In the genomic region with DNA sequence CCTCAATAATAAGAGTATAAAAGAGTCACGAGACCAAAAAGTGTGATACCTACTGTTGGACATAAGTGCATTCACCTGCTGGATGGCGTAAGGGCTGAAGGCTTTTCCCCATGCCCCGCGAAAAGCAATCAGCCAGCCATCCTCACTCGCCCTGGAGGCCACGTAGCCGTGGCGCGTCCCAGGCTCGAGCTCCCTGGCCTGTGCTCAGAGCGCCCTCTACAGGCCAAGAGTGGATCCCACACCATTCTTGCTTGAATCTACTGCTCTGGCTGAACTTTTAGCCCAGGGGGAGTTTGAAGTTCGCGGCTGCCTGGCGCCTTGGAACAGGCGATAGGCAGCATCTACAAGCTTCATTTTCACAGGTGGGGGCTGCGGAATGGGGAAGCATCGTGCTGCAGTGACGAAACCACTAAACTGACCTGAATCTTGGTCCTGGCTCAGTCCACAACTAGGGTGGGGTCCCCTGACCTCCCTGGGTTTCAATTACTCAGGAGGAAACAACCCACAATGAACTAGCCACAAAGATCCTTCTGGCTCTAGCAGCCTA, we compare ENCODE assay signal across 8 cellular contexts.
A peak's percentile ranks its signal among the peaks of the same experiment; 100 is the strongest.
DNase-seq lines count a peak whose midpoint lies in the region; ATAC-seq and TF ChIP-seq lines count a peak whose summit lies in the region.

No MANE protein-coding gene starts in this region.

- no peak for TF ChIP-seq POLR2A in right lobe of liver (IDR thresholded peaks at IDR 0.05)

- CTCF ChIA-PET in CD8-positive, alpha-beta memory T cell (lab: Charles Lee), result interaction anchor here (0.7 to 5.2 kb wide), 27 partner anchors 9 to 504 kb away, joined by 3 to 65 read pairs (median 4); a partner anchor contains a TSS

- H3K4me3 ChIP-seq in CD8-positive, alpha-beta memory T cell (ENCODE audit: low read length), result no peak overlapping the region
- H3K4me3 ChIP-seq in coronary artery, result no peak overlapping the region
- no peak overlapping the region for H3K4me3 ChIP-seq in right lobe of liver

- H3K36me3 ChIP-seq in CD8-positive, alpha-beta memory T cell (ENCODE audit: insufficient read depth, low read length), result no peaks in the 10 kb centered on the region
- no peaks in the 10 kb centered on the region for H3K36me3 ChIP-seq in right lobe of liver

- intact Hi-C loops in activated CD4-positive, alpha-beta T cell treated with anti-CD3 and anti-CD28 coated beads, Interleukin-2, amount 10 ng/mL, durations not matched to agents 24 days and 14 days (cut with micrococcal nuclease), result loop anchor here (1.0 to 10.0 kb wide), 9 partner anchors 69 to 736 kb away; a partner anchor contains a TSS
- intact Hi-C loops in right lobe of liver (cut with DNase I), result no loop called here

- H3K36me3 Mint-ChIP-seq in CD8-positive, alpha-beta memory T cell, result no peaks in the 10 kb centered on the region
- no peaks in the 10 kb centered on the region for H3K36me3 Mint-ChIP-seq in activated CD4-positive, alpha-beta T cell treated with anti-CD3 and anti-CD28 coated beads, Interleukin-2, amount 10 ng/mL, durations not matched to agents 24 days and 14 days (ENCODE audit: low read depth)

- ATAC-seq in GM19455 (IDR thresholded peaks at IDR 0.05; ENCODE audit: unreplicated experiment) (peak; percentile 100), HG03521 (IDR thresholded peaks at IDR 0.05; ENCODE audit: unreplicated experiment) (peak; percentile 99), right lobe of liver (peak; percentile 98 to 100 (median 98))

- H3K4me1 Mint-ChIP-seq in CD8-positive, alpha-beta memory T cell, result peaks cover 4 to 5% (median 5%) of the 10 kb centered on the region in 3 donors
- peaks cover 8% of the 10 kb centered on the region for H3K4me1 Mint-ChIP-seq in activated CD4-positive, alpha-beta T cell treated with anti-CD3 and anti-CD28 coated beads, Interleukin-2, amount 10 ng/mL, durations not matched to agents 24 days and 14 days

- H3K27me3 ChIP-seq in CD8-positive, alpha-beta memory T cell (ENCODE audit: insufficient read depth, low read length, poor library complexity, severe bottlenecking), result no peaks in the 10 kb centered on the region
- H3K27me3 ChIP-seq in right lobe of liver, result no peaks in the 10 kb centered on the region

- peaks cover 9 to 13% of the 10 kb centered on the region in 2 donors for H3K27me3 Mint-ChIP-seq in CD8-positive, alpha-beta memory T cell
- peaks cover 8% of the 10 kb centered on the region for H3K27me3 Mint-ChIP-seq in activated CD4-positive, alpha-beta T cell treated with anti-CD3 and anti-CD28 coated beads, Interleukin-2, amount 10 ng/mL, durations not matched to agents 24 days and 14 days

- H3K4me3 Mint-ChIP-seq in CD8-positive, alpha-beta memory T cell, result peak overlapping the region in 1 of 7 donors; percentile 27
- peak overlapping the region; percentile 53 for H3K4me3 Mint-ChIP-seq in activated CD4-positive, alpha-beta T cell treated with anti-CD3 and anti-CD28 coated beads, Interleukin-2, amount 10 ng/mL, durations not matched to agents 24 days and 14 days

- H3K9me3 ChIP-seq in CD8-positive, alpha-beta memory T cell (ENCODE audit: low read length), result no peaks in the 10 kb centered on the region
- H3K9me3 ChIP-seq in right lobe of liver, result no peaks in the 10 kb centered on the region

- peak; percentile 74 to 87 (median 78) for DNase-seq in CD8-positive, alpha-beta memory T cell
- DNase-seq in NCI-H524 treated with DMSO at 0.1 percent for 48 hours (lab: John Stamatoyannopoulos, UW) (peak; percentile 18), coronary artery (ENCODE audit: low spot score) (peak; percentile 79), right lobe of liver (peak; percentile 88 to 91 (median 89))
- DNase-seq in activated CD4-positive, alpha-beta T cell treated with anti-CD3 and anti-CD28 coated beads, Interleukin-2, amount 10 ng/mL, durations not matched to agents 24 days and 14 days, result peak; percentile 96
- DNase-seq in stimulated activated CD4-positive, alpha-beta T cell treated with anti-CD3 and anti-CD28 coated beads, TNF-alpha, amount 100 ng/mL, for 24 hours (ENCODE audit: low read depth in 3 of 3), result peak; percentile 80 to 88 (median 81)

- H3K27ac Mint-ChIP-seq in CD8-positive, alpha-beta memory T cell, result peak overlapping the region in 1 of 8 donors; percentile 70
- H3K27ac Mint-ChIP-seq in activated CD4-positive, alpha-beta T cell treated with anti-CD3 and anti-CD28 coated beads, Interleukin-2, amount 10 ng/mL, durations not matched to agents 24 days and 14 days, result no peak overlapping the region

- H3K4me1 ChIP-seq in CD8-positive, alpha-beta memory T cell (ENCODE audit: insufficient read depth, low read length), result no peaks in the 10 kb centered on the region
- H3K4me1 ChIP-seq in right lobe of liver, result peaks cover 0 to 3% (median 0%) of the 10 kb centered on the region in 4 donors

- no peak overlapping the region for H3K27ac ChIP-seq in CD8-positive, alpha-beta memory T cell (ENCODE audit: low read depth, low read length)
- H3K27ac ChIP-seq in coronary artery (no peak overlapping the region), right lobe of liver (peak overlapping the region in 1 of 3 donors; percentile 50)

- WGBS in right lobe of liver (ENCODE audit: insufficient coverage, low coverage, low lambda C conversion rate, missing lambda C conversion rate), result 0% methylated on average over 15 of the region's 18 CpGs

- POLR2A ChIA-PET in CD8-positive, alpha-beta memory T cell (lab: Charles Lee), result interaction anchor here (1.7 kb wide), 1 partner anchor 70 kb away, joined by 5 read pairs; a partner anchor contains a TSS

- TF ChIP-seq CTCF in coronary artery (IDR thresholded peaks at IDR 0.05) (peak; percentile 95), right lobe of liver (IDR thresholded peaks at IDR 0.05) (peak; percentile 98 to 99 (median 98))

- H3K9me3 Mint-ChIP-seq in CD8-positive, alpha-beta memory T cell, result no peaks in the 10 kb centered on the region
- H3K9me3 Mint-ChIP-seq in activated CD4-positive, alpha-beta T cell treated with anti-CD3 and anti-CD28 coated beads, Interleukin-2, amount 10 ng/mL, durations not matched to agents 24 days and 14 days, result no peaks in the 10 kb centered on the region

Comparison
In these comparisons a context has a peak if more than half of its experiments do, and no peak if none do; other contexts are left out.
1. DNase-seq: peak in every context shown above with its lines; median percentile 96 in activated CD4-positive, alpha-beta T cell treated with anti-CD3 and anti-CD28 coated beads, Interleukin-2, amount 10 ng/mL, durations not matched to agents 24 days and 14 days; 89 in right lobe of liver; 81 in stimulated activated CD4-positive, alpha-beta T cell treated with anti-CD3 and anti-CD28 coated beads, TNF-alpha, amount 100 ng/mL, for 24 hours; 79 in coronary artery; 78 in CD8-positive, alpha-beta memory T cell; 18 in NCI-H524 treated with DMSO at 0.1 percent for 48 hours.